8 cellular contexts compared by ENCODE assay signal in genomic region chr17:29613856-29614255, GRCh38. TPM values are rescaled to one million over a fixed set of nuclear protein-coding genes. Genes with fewer than 3 reads are reported as not detected.
DNase-seq lines count a peak whose midpoint lies in the region; ATAC-seq and TF ChIP-seq lines count a peak whose summit lies in the region.
"Had no signal": no experiment of that assay in that cellular context is flagged by ENCODE, and none has a peak within 500 bp of the region (broad histone marks: within the 10 kb centered on the region; RNA-seq: fewer than 3 reads in every experiment).

No MANE protein-coding gene starts in this region.

- no peak overlapping the region for H3K18ac ChIP-seq in H9 (ENCODE audit: insufficient read length, low read depth, low read length)

- no peak overlapping the region for H3K14ac ChIP-seq in H9 (ENCODE audit: insufficient read depth, low read length)

- peaks cover 2 to 10% (median 8%) of the 10 kb centered on the region in 3 experiments; a peak in 4 of 7 replicates for H3K36me3 Mint-ChIP-seq in H9 (ENCODE audit: insufficient read depth in 1 of 3, low read depth in 3 of 3)
- no peaks in the 10 kb centered on the region for H3K36me3 Mint-ChIP-seq in activated naive CD8-positive, alpha-beta T cell treated with anti-CD3 and anti-CD28 coated beads, Interleukin-2, amount 50 U/mL, for 24 hours (ENCODE audit: low read depth)

- TF ChIP-seq CTCF in H9 (conservative IDR thresholded peaks at IDR 0.05), result no peak
- TF ChIP-seq CTCF in spleen (IDR thresholded peaks at IDR 0.05 in 8 of 11, conservative IDR thresholded peaks at IDR 0.05 in 3 of 11), result no peak

- peaks cover 9% of the 10 kb centered on the region for H3K23me2 ChIP-seq in H9 (ENCODE audit: insufficient read length, low read depth, low read length, poor library complexity, severe bottlenecking)

- no peak overlapping the region for H3K27ac Mint-ChIP-seq in H9
- H3K27ac Mint-ChIP-seq in activated naive CD8-positive, alpha-beta T cell treated with anti-CD3 and anti-CD28 coated beads, Interleukin-2, amount 50 U/mL, for 24 hours, result no peak overlapping the region

- no peak overlapping the region for H3T11ph ChIP-seq in H9 (ENCODE audit: low read length)

- H3K4me1 Mint-ChIP-seq in H9, result peaks cover 21 to 43% of the 10 kb centered on the region in 2 experiments
- peaks cover 43% of the 10 kb centered on the region for H3K4me1 Mint-ChIP-seq in activated naive CD8-positive, alpha-beta T cell treated with anti-CD3 and anti-CD28 coated beads, Interleukin-2, amount 50 U/mL, for 24 hours

- H3K9me3 ChIP-seq in H9 (ENCODE audit: control insufficient read depth, low read depth, low read length), result no peaks in the 10 kb centered on the region
- no peaks in the 10 kb centered on the region for H3K9me3 ChIP-seq in iPS-20b (ENCODE audit: insufficient read depth, low read depth, low read length)
- no peaks in the 10 kb centered on the region for H3K9me3 ChIP-seq in spleen

- H3K4me1 ChIP-seq in H9 (ENCODE audit: insufficient read depth, low read length) (no peaks in the 10 kb centered on the region; the same call in 1 of the 2 replicates), iPS-20b (ENCODE audit: insufficient read depth, low read length) (peaks cover 18% of the 10 kb centered on the region; the same call in 1 of the 2 replicates), spleen (peaks cover 43 to 65% (median 61%) of the 10 kb centered on the region in 6 donors)

- H3K9ac ChIP-seq in H9 (ENCODE audit: extremely low read depth, insufficient read length, low read length) (no peak overlapping the region), iPS-20b (ENCODE audit: low read depth, low read length) (no peak overlapping the region)

- H3K27ac ChIP-seq in H9 (ENCODE audit: insufficient read length, low read depth, low read length) (no peak overlapping the region), iPS-20b (ENCODE audit: low read length) (no peak overlapping the region), spleen (peak overlapping the region in 3 of 8 donors; percentile 18 to 53 (median 39))

- peak overlapping the region; percentile 52 for H3K4me3 ChIP-seq in iPS-20b (ENCODE audit: low read length)
- peak overlapping the region in 7 of 8 donors; percentile 33 to 69 (median 44) for H3K4me3 ChIP-seq in spleen

- H3K23ac ChIP-seq in H9 (ENCODE audit: insufficient read length, low read depth, low read length), result no peak overlapping the region

- peak overlapping the region; percentile 23 for H3K4me2 ChIP-seq in H9 (ENCODE audit: insufficient read depth, insufficient read length, low read length)

- peak overlapping the region; percentile 33 to 71; a peak in 3 of 5 replicates for H3K4me3 Mint-ChIP-seq in H9
- H3K4me3 Mint-ChIP-seq in activated naive CD8-positive, alpha-beta T cell treated with anti-CD3 and anti-CD28 coated beads, Interleukin-2, amount 50 U/mL, for 24 hours, result peak overlapping the region; percentile 14

- no peak overlapping the region for H2BK15ac ChIP-seq in H9 (ENCODE audit: low read depth, low read length)

- no peak overlapping the region for H2AFZ ChIP-seq in H9 (ENCODE audit: low read length)

- H3K27me3 ChIP-seq in H9 (ENCODE audit: insufficient read depth, low read length) (peaks cover 11% of the 10 kb centered on the region), iPS-20b (ENCODE audit: insufficient read depth, low read length) (peaks cover 66% of the 10 kb centered on the region), spleen (replicated peaks in 1 of 7) (peaks cover 0 to 59% (median 10%) of the 10 kb centered on the region in 7 donors)

- H3K9me3 Mint-ChIP-seq in H9, result no peaks in the 10 kb centered on the region
- H3K9me3 Mint-ChIP-seq in activated naive CD8-positive, alpha-beta T cell treated with anti-CD3 and anti-CD28 coated beads, Interleukin-2, amount 50 U/mL, for 24 hours, result no peaks in the 10 kb centered on the region

- H3K27me3 Mint-ChIP-seq in H9 (ENCODE audit: low read depth), result peaks cover 62% of the 10 kb centered on the region
- no peaks in the 10 kb centered on the region for H3K27me3 Mint-ChIP-seq in activated naive CD8-positive, alpha-beta T cell treated with anti-CD3 and anti-CD28 coated beads, Interleukin-2, amount 50 U/mL, for 24 hours

- no peak overlapping the region for H2BK20ac ChIP-seq in H9 (ENCODE audit: low read depth, low read length, poor library complexity, severe bottlenecking)

- ATAC-seq in activated naive CD8-positive, alpha-beta T cell treated with anti-CD3 and anti-CD28 coated beads, Interleukin-2, amount 50 U/mL, for 24 hours, result no peak
- no peak for ATAC-seq in GM19463 (IDR thresholded peaks at IDR 0.05; ENCODE audit: unreplicated experiment)

- no peak overlapping the region for H2BK12ac ChIP-seq in H9 (ENCODE audit: insufficient read length, low read depth, low read length)

- no peak overlapping the region for H3K4ac ChIP-seq in H9 (ENCODE audit: low read depth, low read length)

- DNase-seq in H9, result no peak
- no peak for DNase-seq in activated naive CD8-positive, alpha-beta T cell treated with anti-CD3 and anti-CD28 coated beads, Interleukin-2, amount 50 U/mL, for 24 hours
- DNase-seq in spleen, result no peak
- no peak for DNase-seq in stimulated activated naive CD4-positive, alpha-beta T cell (lab: John Stamatoyannopoulos, UW)
- no peak for DNase-seq in germinal center (ENCODE audit: low spot score)
- DNase-seq: NCI-H524 treated with DMSO at 0.1 percent for 48 hours had no signal

- TF ChIP-seq POLR2A in spleen (IDR thresholded peaks at IDR 0.05), result no peak

- H2AK5ac ChIP-seq in H9 (ENCODE audit: insufficient read length, low read length), result no peak overlapping the region

- H3K79me2 ChIP-seq in H9 (ENCODE audit: insufficient read depth, low read length), result no peaks in the 10 kb centered on the region

- H3K36me3 ChIP-seq in iPS-20b (ENCODE audit: insufficient read depth, low read depth, low read length) (no peaks in the 10 kb centered on the region), spleen (no peaks in the 10 kb centered on the region)

- H3K56ac ChIP-seq in H9 (ENCODE audit: insufficient read length, low read depth, low read length), result no peak overlapping the region

- no peak overlapping the region for H2BK120ac ChIP-seq in H9 (ENCODE audit: low read depth, low read length, poor library complexity, severe bottlenecking)

- no peak overlapping the region for H2BK5ac ChIP-seq in H9 (ENCODE audit: insufficient read length, low read length)

- intact Hi-C loops in spleen (cut with DNase I; ENCODE audit: low total_unique reads), result loop anchor here (2.0 kb wide), 1 partner anchor 23 kb away; no protein-coding TSS in a partner anchor

- no peak overlapping the region for H4K5ac ChIP-seq in H9 (ENCODE audit: insufficient read length, low read depth, low read length)

- no peaks in the 10 kb centered on the region for H3K79me1 ChIP-seq in H9 (ENCODE audit: insufficient read depth, low read depth, low read length, poor library complexity, severe bottlenecking)

- no peak overlapping the region for H4K91ac ChIP-seq in H9 (ENCODE audit: insufficient read length, low read depth, low read length)

- H4K20me1 ChIP-seq in H9 (ENCODE audit: control insufficient read depth, insufficient read depth, insufficient read length), result no peaks in the 10 kb centered on the region

- WGBS in H9 (ENCODE audit: extremely low coverage, insufficient read length, low lambda C conversion rate), result no CpG with 5 or more reads among the region's 13 CpGs
- 21 to 36% (median 24%) methylated on average over 12 to 13 of the region's 13 CpGs for WGBS in spleen, 5 donors

- no peak overlapping the region for H4K8ac ChIP-seq in H9 (replicated peaks; ENCODE audit: insufficient read length, low read depth, low read length)

RNA-seq across cellular contexts. Expression of gene CORO6, which starts 8.9 kb away (rescaled TPM):
- total RNA-seq in H9 (2021) (2.3 and 2.6 TPM in 2 replicates), spleen (1 to 10 TPM in 6 of 7 donors, under 1 TPM in 1; 0.81 to 4.8 (median 2.7) TPM)
- polyA plus RNA-seq in spleen, result 1 to 10 TPM; 4.0 to 5.1 (median 4.6) TPM

RNA-seq across cellular contexts. Expression of gene ANKRD13B, which starts 20.9 kb away (rescaled TPM):
- total RNA-seq in H9 (2021) (21.6 and 24.2 TPM in 2 replicates), spleen (1 to 10 TPM; 2.1 to 5.5 (median 2.7) TPM)
- polyA plus RNA-seq in spleen, result 1 to 10 TPM in 2 of 3 donors, under 1 TPM in 1; 0.85 to 2.5 (median 1.2) TPM

RNA-seq across cellular contexts. Expression of gene GIT1, which starts 24.4 kb away (rescaled TPM):
- total RNA-seq in H9 (2021), result 47.0 and 47.4 TPM in 2 replicates
- total RNA-seq in spleen, result 10 to 100 TPM; 42.6 to 64.7 (median 50.2) TPM
- polyA plus RNA-seq in spleen, result 10 to 100 TPM; 20.4 to 38.1 (median 27.1) TPM

RNA-seq across cellular contexts. Expression of gene TP53I13, which starts 45.4 kb away (rescaled TPM):
- total RNA-seq in H9 (2021), result 27.1 and 28.1 TPM in 2 replicates
- 10 to 100 TPM; 39.5 to 74.9 (median 68.7) TPM for total RNA-seq in spleen
- 100 to 1,000 TPM; 129 to 209 (median 190) TPM for polyA plus RNA-seq in spleen

RNA-seq across cellular contexts. Expression of gene ABHD15, which starts 47.0 kb away (rescaled TPM):
- total RNA-seq in H9 (2021) (1.7 and 2.5 TPM in 2 replicates), spleen (10 to 100 TPM in 6 of 7 donors, 1 to 10 TPM in 1; 9.6 to 23.8 (median 15.8) TPM)
- 1 to 10 TPM; 5.7 to 7.9 (median 7.5) TPM for polyA plus RNA-seq in spleen
